8 cellular contexts compared by ENCODE assay signal in the genomic region with DNA sequence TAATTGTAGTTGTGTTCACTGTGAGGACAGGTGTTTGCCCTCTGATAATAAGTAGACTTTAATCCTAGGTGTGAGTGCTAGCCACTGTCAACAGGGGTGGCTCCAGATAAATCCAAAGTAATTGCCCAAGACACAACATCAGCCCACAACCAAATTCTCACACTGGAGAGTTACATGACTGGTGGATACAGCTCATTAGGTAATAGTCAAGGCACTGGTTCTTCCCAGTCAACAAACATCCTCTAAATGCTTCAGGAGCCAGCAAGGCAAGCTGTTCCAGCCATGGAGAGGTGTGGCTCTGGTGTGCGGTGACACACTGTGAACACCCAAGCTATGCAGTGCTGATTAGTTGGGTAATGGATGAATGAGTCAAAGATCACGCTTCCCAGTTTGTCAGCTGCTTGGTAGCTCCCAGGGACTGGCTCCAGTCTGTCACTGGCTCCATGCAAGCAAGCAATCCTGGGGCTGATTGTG.
DNase-seq lines count a peak whose midpoint lies in the region; ATAC-seq, FAIRE-seq and TF ChIP-seq lines count a peak whose summit lies in the region.

No MANE protein-coding gene starts in this region.

- BruUV-seq in HepG2 (replicated peaks; lab: Mats Ljungman, UMichigan): no TSS peak

- H3K4me1 ChIP-seq in body of pancreas: peaks cover 44% of the 10 kb centered on the region
- peaks cover 22% of the 10 kb centered on the region for H3K4me1 ChIP-seq in HepG2 (ENCODE audit: insufficient read depth, low read length)

- no peak overlapping the region for H3K9ac ChIP-seq in HepG2 (ENCODE audit: insufficient read depth, low read depth, low read length)

- CTCF ChIA-PET in AG04450 (lab: Charles Lee) (no interaction called here), HepG2 (lab: Yijun Ruan, JAX; ENCODE audit: low intra/inter-chr PET ratio, low total read pairs) (no interaction called here)

- H3K9me3 ChIP-seq in AG04450 (ENCODE audit: control insufficient read depth, insufficient read depth, low read length): peaks cover 3% of the 10 kb centered on the region; the same call in 1 of the 2 replicates
- no peaks in the 10 kb centered on the region for H3K9me3 ChIP-seq in body of pancreas
- H3K9me3 ChIP-seq in HepG2 (ENCODE audit: low read length): no peaks in the 10 kb centered on the region

- peak; percentile 39 for FAIRE-seq in HepG2 (lab: Jason Lieb, UNC)

- no peak for TF ChIP-seq EP300 in HepG2 (IDR thresholded peaks at IDR 0.05; ENCODE audit: low read depth in 2 of 2, low read length in 2 of 2)
- no peak for TF ChIP-seq EP300 in HepG2 (CRISPR knock-in tag; IDR thresholded peaks at IDR 0.05; ENCODE audit: borderline replicate concordance)

- no peak for TF ChIP-seq RAD21 in HepG2 (CRISPR knock-in tag; IDR thresholded peaks at IDR 0.05)

- H3K4me3 ChIP-seq in AG04450 (ENCODE audit: low read depth, low read length): no peak overlapping the region
- no peak overlapping the region for H3K4me3 ChIP-seq in body of pancreas
- no peak overlapping the region for H3K4me3 ChIP-seq in HepG2 (replicated peaks in 1 of 3; ENCODE audit: insufficient read depth in 1 of 3, low read depth in 2 of 3, low read length in 3 of 3)

- intact Hi-C loops in body of pancreas (cut with DNase I): no loop called here
- intact Hi-C loops in HepG2 (cut with micrococcal nuclease; ENCODE audit: unreplicated experiment): no loop called here

- no peaks in the 10 kb centered on the region for H4K20me1 ChIP-seq in HepG2 (ENCODE audit: insufficient read depth, low read length)

- POLR2A ChIA-PET in AG04450 (lab: Yijun Ruan, JAX) (no interaction called here), HepG2 (lab: Yijun Ruan, JAX) (interaction anchor here (1.6 kb wide), 1 partner anchor 63 kb away, joined by 5 read pairs; the partner anchor contains the start of gene UGCG)

- peak; percentile 56 for ATAC-seq in body of pancreas
- peak; percentile 96 for ATAC-seq in HepG2
- ATAC-seq in GM21528 (IDR thresholded peaks at IDR 0.05; ENCODE audit: low FRiP score, unreplicated experiment): no peak

- no peak for TF ChIP-seq CTCF in AG04450 (IDR thresholded peaks at IDR 0.05; ENCODE audit: low read depth, low read length)
- no peak for TF ChIP-seq CTCF in body of pancreas (IDR thresholded peaks at IDR 0.05)
- no peak for TF ChIP-seq CTCF in HepG2 (CRISPR knock-in tag; IDR thresholded peaks at IDR 0.05)

- TF ChIP-seq POLR2A in body of pancreas (IDR thresholded peaks at IDR 0.05): no peak
- no peak for TF ChIP-seq POLR2A in HepG2 (IDR thresholded peaks at IDR 0.05; ENCODE audit: insufficient read depth in 1 of 2, low read depth in 2 of 2, low read length in 2 of 2)

- H3K36me3 ChIP-seq in body of pancreas (replicated peaks in 1 of 2; ENCODE audit: insufficient read depth in 1 of 2, low read depth in 2 of 2): no peaks in the 10 kb centered on the region
- H3K36me3 ChIP-seq in HepG2 (replicated peaks in 1 of 2; ENCODE audit: control insufficient read depth in 1 of 2, insufficient read depth in 2 of 2, low read length in 2 of 2): no peaks in the 10 kb centered on the region

- 42 to 57% methylated on average over 2 of the region's 2 CpGs for WGBS in body of pancreas, 2 donors
- 0% methylated on average over 1 of the region's 2 CpGs for WGBS in HepG2 (ENCODE audit: low lambda C conversion rate)

- H2AFZ ChIP-seq in HepG2 (ENCODE audit: low read length): no peak overlapping the region

- DNase-seq in AG04450 (ENCODE audit: low read depth, low spot score): no peak
- DNase-seq in LHCN-M2 (ENCODE audit: low read depth): peak; percentile 99
- peak; percentile 19 to 69 (median 47) for DNase-seq in body of pancreas
- peak; percentile 27 for DNase-seq in HepG2 (ENCODE audit: low spot score)
- DNase-seq in medulla oblongata (ENCODE audit: extremely low spot score): no peak
- DNase-seq in HT-29 (ENCODE audit: low spot score): no peak
- no peak for DNase-seq in AML-193 (lab: John Stamatoyannopoulos, UW)

- H3K27me3 ChIP-seq in AG04450 (ENCODE audit: control insufficient read depth, insufficient read depth, low read length) (no peaks in the 10 kb centered on the region), body of pancreas (no peaks in the 10 kb centered on the region), HepG2 (ENCODE audit: control insufficient read depth in 1 of 2, insufficient read depth in 2 of 2, low read length in 2 of 2) (no peaks in the 10 kb centered on the region)

- in situ Hi-C loops in HepG2 (cut with HindIII; ENCODE audit: extremely low pct_ligation_motif_present, low pct_unique_long_range_greater_than_20kb): no loop called here

- H3K27ac ChIP-seq in AG04450 (ENCODE audit: low read depth, low read length) (peak overlapping the region; percentile 59), body of pancreas (peak overlapping the region in 1 of 4 donors; percentile 1), HepG2 (ENCODE audit: extremely low read length, insufficient read depth, low read length) (no peak overlapping the region)

- H3K4me2 ChIP-seq in HepG2 (ENCODE audit: low read depth, low read length): peak overlapping the region; percentile 20; the same call in 1 of the 2 replicates

- no peaks in the 10 kb centered on the region for H3K79me2 ChIP-seq in HepG2 (ENCODE audit: insufficient read depth, low read length)

TF ChIP-seq in HepG2, 621 proteins besides CTCF, POLR2A, EP300 and RAD21:
- TF ChIP-seq TBX3 (IDR thresholded peaks at IDR 0.05; ENCODE audit: borderline replicate concordance) (peak; percentile 35; the same call in 1 of the 2 replicates), ZNF296 (CRISPR knock-in tag; conservative IDR thresholded peaks at IDR 0.05) (no peak), FOSL2 (CRISPR knock-in tag; IDR thresholded peaks at IDR 0.05) (peak; percentile 24; the same call in 1 of the 2 replicates), PRDM10 (CRISPR knock-in tag; IDR thresholded peaks at IDR 0.05; ENCODE audit: low read depth) (peak; percentile 45; the same call in 1 of the 2 replicates), ZNF292 (CRISPR knock-in tag; IDR thresholded peaks at IDR 0.05; ENCODE audit: borderline replicate concordance, low read depth) (0 out of 2 replicates have a peak, but pooled peaks have one; percentile 34)

Comparison
In these comparisons a context has a peak if more than half of its experiments do, and no peak if none do; other contexts are left out.
1. DNase-seq: peak in LHCN-M2 (single experiment), body of pancreas (4 of 4) and HepG2 (single experiment); none in AG04450 (single experiment), medulla oblongata (single experiment), HT-29 (single experiment) and AML-193 (0 of 2).